10 cellular contexts compared by ENCODE assay signal in genomic region chr11:16184588-16184987, GRCh38.
DNase-seq lines count a peak whose midpoint lies in the region; ATAC-seq and TF ChIP-seq lines count a peak whose summit lies in the region.
"Had no signal": no experiment of that assay in that cellular context is flagged by ENCODE, and none has a peak within 500 bp of the region (broad histone marks: within the 10 kb centered on the region; RNA-seq: fewer than 3 reads in every experiment).

No MANE protein-coding gene starts in this region.

- no peaks in the 10 kb centered on the region for H3K36me3 ChIP-seq in PC-3 (ENCODE audit: low read depth, low read length)

- no peak for TF ChIP-seq CTCF in PC-3 (conservative IDR thresholded peaks at IDR 0.05; ENCODE audit: low read depth, low read length)

- DNase-seq in H4 (ENCODE audit: low spot score) (peak; percentile 67), PC-3 (peak; percentile 60), fibroblast of gingiva (ENCODE audit: low read depth) (peak; percentile 1), renal cortical epithelial cell (ENCODE audit: low read depth) (peak; percentile 92), ecto neural progenitor cell (ENCODE audit: low spot score) (no peak), NOMO-1 treated with DMSO at 0.1 percent for 48 hours (lab: John Stamatoyannopoulos, UW; ENCODE audit: unreplicated experiment) (no peak), activated gamma-delta T cell (lab: John Stamatoyannopoulos, UW) (no peak)
- DNase-seq in activated CD4-positive, CD25-positive, alpha-beta regulatory T cell treated with anti-CD3 and anti-CD28 coated beads, Interleukin-2, amount 50 U/mL, for 72 hours, result no peak
- DNase-seq: activated T-cell treated with anti-CD3 and anti-CD28 coated beads, Interleukin-2, amount 50 U/mL, for 4 hours; heart left ventricle had no signal

- H3K79me2 ChIP-seq in PC-3 (ENCODE audit: low read length), result no peaks in the 10 kb centered on the region

- H3F3A ChIP-seq in PC-3 (ENCODE audit: low read length, unreplicated experiment), result no peaks in the 10 kb centered on the region

- H4K20me1 ChIP-seq in PC-3 (ENCODE audit: low read length), result no peaks in the 10 kb centered on the region

- POLR2A ChIA-PET in PC-3 (lab: Charles Lee; ENCODE audit: unreplicated experiment), result interaction anchor here (0.5 kb wide), 1 partner anchor 1664 kb away, joined by 4 read pairs; the partner anchor contains the start of gene PSMA1

- no peaks in the 10 kb centered on the region for H3K4me1 ChIP-seq in PC-3 (ENCODE audit: insufficient read depth, low read length)

- H3K9me3 ChIP-seq in PC-3 (ENCODE audit: low read length), result no peaks in the 10 kb centered on the region
- H3K9me3 ChIP-seq: heart left ventricle had no signal

- no peak overlapping the region for H2AFZ ChIP-seq in PC-3 (ENCODE audit: low read length)

- H3K9ac ChIP-seq in PC-3 (ENCODE audit: low read length), result no peak overlapping the region

- H3K9me2 ChIP-seq in PC-3 (replicated peaks; ENCODE audit: low read length), result no peaks in the 10 kb centered on the region

- no peaks in the 10 kb centered on the region for H3K27me3 ChIP-seq in PC-3 (ENCODE audit: low read length)
- H3K27me3 ChIP-seq: heart left ventricle had no signal

- no peak overlapping the region for H3K27ac ChIP-seq in PC-3 (ENCODE audit: low read length)
- H3K27ac ChIP-seq: heart left ventricle had no signal

- CTCF ChIA-PET in PC-3 (lab: Charles Lee), result interaction anchor here (0.6 kb wide), 1 partner anchor 332 kb away, joined by 4 read pairs; no protein-coding TSS in a partner anchor

- no TSS peak for BruUV-seq in PC-3 (replicated peaks; lab: Mats Ljungman, UMichigan)

- ATAC-seq in PC-3, result peak; percentile 54; the same call in 1 of the 2 replicates
- ATAC-seq: activated T-cell treated with anti-CD3 and anti-CD28 coated beads, Interleukin-2, amount 50 U/mL, for 4 hours had no signal

- H3K4me2 ChIP-seq in PC-3 (ENCODE audit: low read length), result no peak overlapping the region

- intact Hi-C loops in PC-3 (cut with micrococcal nuclease), result no loop called here

- H3K4me3 ChIP-seq in PC-3 (ENCODE audit: low read length), result no peak overlapping the region
- H3K4me3 ChIP-seq: heart left ventricle had no signal

Comparison
In these comparisons a context has a peak if more than half of its experiments do, and no peak if none do; other contexts are left out.
1. DNase-seq: peak in H4 (single experiment), PC-3 (single experiment), fibroblast of gingiva (single experiment) and renal cortical epithelial cell (single experiment); none in ecto neural progenitor cell (single experiment), NOMO-1 treated with DMSO at 0.1 percent for 48 hours (single experiment), activated CD4-positive, CD25-positive, alpha-beta regulatory T cell treated with anti-CD3 and anti-CD28 coated beads, Interleukin-2, amount 50 U/mL, for 72 hours (single experiment) and activated gamma-delta T cell (single experiment).